21 cellular contexts compared by ENCODE assay signal in the genomic region with DNA sequence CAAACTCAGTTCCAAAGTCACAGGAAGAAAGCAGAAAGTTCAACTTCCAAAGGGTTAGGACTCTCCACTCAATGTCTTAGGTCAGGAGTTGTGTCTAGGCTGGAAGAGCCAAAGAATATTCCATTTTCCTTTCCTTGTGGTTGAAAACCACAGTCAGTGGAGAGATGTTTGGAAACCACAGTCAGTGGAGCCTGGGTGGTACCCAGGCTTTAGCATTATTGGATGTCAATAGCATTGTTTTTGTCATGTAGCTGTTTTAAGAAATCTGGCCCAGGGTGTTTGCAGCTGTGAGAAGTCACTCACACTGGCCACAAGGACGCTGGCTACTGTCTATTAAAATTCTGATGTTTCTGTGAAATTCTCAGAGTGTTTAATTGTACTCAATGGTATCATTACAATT. TPM values are rescaled to one million over a fixed set of nuclear protein-coding genes. Genes with fewer than 3 reads are reported as not detected.
"Had no signal": no experiment of that assay in that cellular context is flagged by ENCODE, and none has a peak within 500 bp of the region (broad histone marks: within the 10 kb centered on the region; RNA-seq: fewer than 3 reads in every experiment).

No MANE protein-coding gene starts in this region.

- H3K27ac ChIP-seq: dorsolateral prefrontal cortex, heart left ventricle, neutrophil, psoas muscle, right lobe of liver, spleen, transverse colon had no signal

- H3K27me3 ChIP-seq: heart left ventricle, neutrophil, right lobe of liver, transverse colon had no signal

- FAIRE-seq: frontal cortex had no signal

- DNase-seq: cortex of kidney; dorsolateral prefrontal cortex; effector CD8-positive, alpha-beta T cell; heart left ventricle; hippocampal formation; kidney glomerular epithelial cell; naive thymus-derived CD8-positive, alpha-beta T cell; psoas muscle; retina; right lobe of liver; spleen; stimulated activated CD4-positive, alpha-beta T cell treated with anti-CD3 and anti-CD28 coated beads, Interleukin-15, amount 100 ng/mL, for 24 hours; stimulated activated CD4-positive, alpha-beta T cell treated with anti-CD3 and anti-CD28 coated beads, Interleukin-1b, Interleukin-23, amount 100 ng/mL, for 48 hours; stimulated activated CD4-positive, alpha-beta T cell treated with anti-CD3 and anti-CD28 coated beads, Interleukin-4, amount 100 ng/mL, for 24 hours; transverse colon had no signal

- H3K4me1 Mint-ChIP-seq: memory B cell; stimulated activated memory B cell treated with anti-CD40 and anti-IgM and Interleukin-4, amounts not matched to agents 10 μg/mL and 1 μg/mL and 100 μg/mL, for 72 hours had no signal

- ATAC-seq: heart left ventricle; left lobe of liver; naive thymus-derived CD8-positive, alpha-beta T cell; psoas muscle; stimulated activated memory B cell treated with anti-CD40 and anti-IgM and Interleukin-4, amounts not matched to agents 10 μg/mL and 1 μg/mL and 100 μg/mL, for 72 hours had no signal

- H3K36me3 Mint-ChIP-seq: memory B cell; naive thymus-derived CD8-positive, alpha-beta T cell had no signal

- H3K9me3 ChIP-seq: heart left ventricle, neutrophil, psoas muscle, right lobe of liver, spleen, transverse colon had no signal

- H3K9me3 Mint-ChIP-seq: memory B cell; naive thymus-derived CD8-positive, alpha-beta T cell; stimulated activated memory B cell treated with anti-CD40 and anti-IgM and Interleukin-4, amounts not matched to agents 10 μg/mL and 1 μg/mL and 100 μg/mL, for 72 hours; stimulated activated naive CD8-positive, alpha-beta T cell treated with anti-CD3 and anti-CD28 coated beads, Interleukin-15, Interleukin-2, amounts not matched to agents 100 ng/mL and 50 ng/mL, for 24 hours had no signal

- H3K36me3 ChIP-seq: neutrophil had no signal

- H3K4me3 Mint-ChIP-seq: memory B cell; naive thymus-derived CD8-positive, alpha-beta T cell; stimulated activated memory B cell treated with anti-CD40 and anti-IgM and Interleukin-4, amounts not matched to agents 10 μg/mL and 1 μg/mL and 100 μg/mL, for 72 hours; stimulated activated naive CD8-positive, alpha-beta T cell treated with anti-CD3 and anti-CD28 coated beads, Interleukin-15, Interleukin-2, amounts not matched to agents 100 ng/mL and 50 ng/mL, for 24 hours had no signal

- H3K27ac Mint-ChIP-seq: memory B cell; stimulated activated memory B cell treated with anti-CD40 and anti-IgM and Interleukin-4, amounts not matched to agents 10 μg/mL and 1 μg/mL and 100 μg/mL, for 72 hours; stimulated activated naive CD8-positive, alpha-beta T cell treated with anti-CD3 and anti-CD28 coated beads, Interleukin-15, Interleukin-2, amounts not matched to agents 100 ng/mL and 50 ng/mL, for 24 hours had no signal

- H3K4me3 ChIP-seq: dorsolateral prefrontal cortex, heart left ventricle, psoas muscle, right lobe of liver, spleen, transverse colon had no signal

- H3K4me1 ChIP-seq: psoas muscle, right lobe of liver, spleen, transverse colon had no signal

- H3K27me3 Mint-ChIP-seq: stimulated activated naive CD8-positive, alpha-beta T cell treated with anti-CD3 and anti-CD28 coated beads, Interleukin-15, Interleukin-2, amounts not matched to agents 100 ng/mL and 50 ng/mL, for 24 hours had no signal

RNA-seq across cellular contexts. Expression of a gene that starts 11.7 kb away (rescaled TPM):
- polyA plus RNA-seq: naive thymus-derived CD8-positive, alpha-beta T cell had no signal
